ENCODE assay signal across 13 cellular contexts in the genomic region with DNA sequence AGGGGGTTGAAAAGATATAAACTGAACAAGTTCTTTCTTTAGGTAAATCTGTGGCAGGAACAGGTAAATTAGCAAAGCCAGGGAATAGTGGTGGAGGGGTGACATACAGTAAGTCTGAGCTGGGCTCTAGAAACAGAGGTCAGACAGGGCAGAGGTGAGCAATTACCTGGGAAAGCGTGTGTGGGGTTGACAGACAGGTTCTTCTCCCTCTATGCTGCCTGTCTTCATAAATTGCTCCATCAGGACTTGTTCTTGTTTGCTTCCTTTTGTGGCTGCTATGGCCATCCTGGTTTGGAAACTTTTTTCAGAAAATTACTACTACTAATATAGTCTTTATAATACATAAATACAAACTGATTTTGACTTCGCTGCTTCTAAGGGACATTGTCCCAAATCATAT. TPM values are rescaled to one million over a fixed set of nuclear protein-coding genes. Genes with fewer than 3 reads are reported as not detected.
DNase-seq lines count a peak whose midpoint lies in the region; ATAC-seq, FAIRE-seq and TF ChIP-seq lines count a peak whose summit lies in the region.
"Had no signal": no experiment of that assay in that cellular context is flagged by ENCODE, and none has a peak within 500 bp of the region (broad histone marks: within the 10 kb centered on the region; RNA-seq: fewer than 3 reads in every experiment).

No MANE protein-coding gene starts in this region.

- WGBS in adrenal gland, 4 donors: 88 to 97% (median 91%) methylated on average over 2 of the region's 2 CpGs

- no peaks in the 10 kb centered on the region for H3K9me3 ChIP-seq in CD4-positive, alpha-beta T cell (ENCODE audit: control insufficient read depth, low read length)
- H3K9me3 ChIP-seq in naive thymus-derived CD4-positive, alpha-beta T cell (ENCODE audit: control insufficient read depth in 2 of 3, low read length in 3 of 3): no peaks in the 10 kb centered on the region
- no peaks in the 10 kb centered on the region for H3K9me3 ChIP-seq in adrenal gland (replicated peaks in 1 of 3)

- no peaks in the 10 kb centered on the region for H3K27me3 ChIP-seq in CD4-positive, alpha-beta T cell (ENCODE audit: control insufficient read depth, insufficient read depth, low read length)
- H3K27me3 ChIP-seq in naive thymus-derived CD4-positive, alpha-beta T cell (ENCODE audit: control insufficient read depth in 2 of 2, insufficient read depth in 2 of 2, low read length in 2 of 2): no peaks in the 10 kb centered on the region
- no peaks in the 10 kb centered on the region for H3K27me3 ChIP-seq in adrenal gland

- H3K4me3 ChIP-seq in naive thymus-derived CD4-positive, alpha-beta T cell (ENCODE audit: low read length): no peak overlapping the region
- no peak overlapping the region for H3K4me3 ChIP-seq in adrenal gland

- H3K36me3 ChIP-seq in naive thymus-derived CD4-positive, alpha-beta T cell (ENCODE audit: control insufficient read depth in 2 of 3, insufficient read depth in 3 of 3, low read length in 3 of 3): peaks cover 0 to 35% (median 26%) of the 10 kb centered on the region in 3 experiments
- H3K36me3 ChIP-seq in adrenal gland (replicated peaks in 1 of 2): peaks cover 0 to 43% of the 10 kb centered on the region in 2 donors

- no peaks in the 10 kb centered on the region for H3K27me3 Mint-ChIP-seq in CD4-positive, alpha-beta T cell
- H3K27me3 Mint-ChIP-seq in HFFc6 (ENCODE audit: insufficient read depth): peaks cover 5% of the 10 kb centered on the region
- no peaks in the 10 kb centered on the region for H3K27me3 Mint-ChIP-seq in activated naive CD8-positive, alpha-beta T cell treated with anti-CD3 and anti-CD28 coated beads, Interleukin-2, amount 10 ng/mL, durations not matched to agents 7 days and 5 days
- no peaks in the 10 kb centered on the region for H3K27me3 Mint-ChIP-seq in naive thymus-derived CD4-positive, alpha-beta T cell

- H3K9me3 Mint-ChIP-seq in CD4-positive, alpha-beta T cell: no peaks in the 10 kb centered on the region
- no peaks in the 10 kb centered on the region for H3K9me3 Mint-ChIP-seq in HFFc6
- H3K9me3 Mint-ChIP-seq in activated naive CD8-positive, alpha-beta T cell treated with anti-CD3 and anti-CD28 coated beads, Interleukin-2, amount 10 ng/mL, durations not matched to agents 7 days and 5 days: no peaks in the 10 kb centered on the region
- no peaks in the 10 kb centered on the region for H3K9me3 Mint-ChIP-seq in naive thymus-derived CD4-positive, alpha-beta T cell
- H3K9me3 Mint-ChIP-seq: CD14-positive monocyte had no signal

- DNase-seq in CD4-positive, alpha-beta T cell: no peak
- DNase-seq in HFFc6 (no peak), adrenal gland (no peak), D721Med (ENCODE audit: insufficient read length, low spot score) (no peak), NCI-H524 (lab: John Stamatoyannopoulos, UW) (no peak)
- no peak for DNase-seq in activated naive CD8-positive, alpha-beta T cell treated with anti-CD3 and anti-CD28 coated beads, Interleukin-2, amount 10 ng/mL, durations not matched to agents 7 days and 5 days
- no peak for DNase-seq in naive thymus-derived CD4-positive, alpha-beta T cell
- DNase-seq: activated gamma-delta T cell, NCI-H1436 treated with DMSO at 0.1 percent for 48 hours had no signal

- FAIRE-seq in D721Med (lab: Jason Lieb, UNC): no peak
- FAIRE-seq: colon had no signal

- peaks cover 68% of the 10 kb centered on the region for H3K4me1 Mint-ChIP-seq in CD4-positive, alpha-beta T cell (ENCODE audit: low read depth)
- H3K4me1 Mint-ChIP-seq in HFFc6 (ENCODE audit: low read depth): peaks cover 42% of the 10 kb centered on the region
- peaks cover 29% of the 10 kb centered on the region for H3K4me1 Mint-ChIP-seq in activated naive CD8-positive, alpha-beta T cell treated with anti-CD3 and anti-CD28 coated beads, Interleukin-2, amount 10 ng/mL, durations not matched to agents 7 days and 5 days
- H3K4me1 Mint-ChIP-seq in naive thymus-derived CD4-positive, alpha-beta T cell: peaks cover 21 to 71% (median 63%) of the 10 kb centered on the region in 7 donors

- H3K4me1 ChIP-seq in naive thymus-derived CD4-positive, alpha-beta T cell (ENCODE audit: control insufficient read depth in 2 of 2, insufficient read depth in 2 of 2, low read length in 2 of 2): peaks cover 10 to 25% of the 10 kb centered on the region in 2 donors
- H3K4me1 ChIP-seq in adrenal gland (replicated peaks in 1 of 2): peaks cover 11 to 15% of the 10 kb centered on the region in 2 donors

- POLR2A ChIA-PET in CD4-positive, alpha-beta T cell (lab: Charles Lee): interaction anchor here (21.7 kb wide), 1 partner anchor 22 kb away, joined by 914 read pairs; a partner anchor contains a TSS
- POLR2A ChIA-PET in activated naive CD8-positive, alpha-beta T cell treated with anti-CD3 and anti-CD28 coated beads, Interleukin-2, amount 10 ng/mL, durations not matched to agents 7 days and 5 days (lab: Charles Lee): no interaction called here
- POLR2A ChIA-PET in naive thymus-derived CD4-positive, alpha-beta T cell (lab: Charles Lee): interaction anchor here (10.8 to 19.8 kb wide), 3 partner anchors 17 to 38 kb away, joined by 78 to 472 read pairs (median 228); a partner anchor contains a TSS

- H3K27ac ChIP-seq in CD4-positive, alpha-beta T cell (ENCODE audit: low read depth, low read length): peak overlapping the region; percentile 29
- H3K27ac ChIP-seq in naive thymus-derived CD4-positive, alpha-beta T cell (ENCODE audit: low read depth, low read length): peak overlapping the region; percentile 88
- H3K27ac ChIP-seq in adrenal gland: peak overlapping the region in 1 of 5 donors; percentile 6

- peak overlapping the region; percentile 16 for H3K4me3 Mint-ChIP-seq in CD4-positive, alpha-beta T cell
- H3K4me3 Mint-ChIP-seq in HFFc6: no peak overlapping the region
- H3K4me3 Mint-ChIP-seq in activated naive CD8-positive, alpha-beta T cell treated with anti-CD3 and anti-CD28 coated beads, Interleukin-2, amount 10 ng/mL, durations not matched to agents 7 days and 5 days: no peak overlapping the region
- H3K4me3 Mint-ChIP-seq in naive thymus-derived CD4-positive, alpha-beta T cell: peak overlapping the region in 7 of 10 donors; percentile 1 to 53 (median 19)
- H3K4me3 Mint-ChIP-seq: CD14-positive monocyte had no signal

- no peak for ATAC-seq in CD4-positive, alpha-beta T cell (ENCODE audit: poor library complexity)
- ATAC-seq in activated naive CD8-positive, alpha-beta T cell treated with anti-CD3 and anti-CD28 coated beads, Interleukin-2, amount 10 ng/mL, durations not matched to agents 7 days and 5 days (ENCODE audit: low read depth): no peak
- no peak for ATAC-seq in naive thymus-derived CD4-positive, alpha-beta T cell
- ATAC-seq in GM18517 (IDR thresholded peaks at IDR 0.05; ENCODE audit: unreplicated experiment): no peak
- ATAC-seq: activated CD4-positive, CD25-positive, alpha-beta regulatory T cell treated with anti-CD3 and anti-CD28 coated beads, Interleukin-2, amount 50 U/mL, for 24 hours had no signal

- no peak for TF ChIP-seq POLR2A in adrenal gland (IDR thresholded peaks at IDR 0.05)

- TF ChIP-seq CTCF in CD4-positive, alpha-beta T cell (IDR thresholded peaks at IDR 0.05): no peak
- no peak for TF ChIP-seq CTCF in HFFc6 (IDR thresholded peaks at IDR 0.05)
- no peak for TF ChIP-seq CTCF in adrenal gland (IDR thresholded peaks at IDR 0.05)
- TF ChIP-seq CTCF in D721Med (IDR thresholded peaks at IDR 0.05; ENCODE audit: insufficient read depth, missing control alignments): no peak

- peak overlapping the region; percentile 99 for H3K27ac Mint-ChIP-seq in CD4-positive, alpha-beta T cell
- peak overlapping the region; percentile 38 for H3K27ac Mint-ChIP-seq in HFFc6
- H3K27ac Mint-ChIP-seq in activated naive CD8-positive, alpha-beta T cell treated with anti-CD3 and anti-CD28 coated beads, Interleukin-2, amount 10 ng/mL, durations not matched to agents 7 days and 5 days: peak overlapping the region; percentile 46
- H3K27ac Mint-ChIP-seq in naive thymus-derived CD4-positive, alpha-beta T cell: peak overlapping the region; percentile 41 to 98 (median 77)

- H3K36me3 Mint-ChIP-seq in CD4-positive, alpha-beta T cell (ENCODE audit: low read depth): peaks cover 83% of the 10 kb centered on the region
- H3K36me3 Mint-ChIP-seq in HFFc6 (ENCODE audit: low read depth): peaks cover 22% of the 10 kb centered on the region
- H3K36me3 Mint-ChIP-seq in activated naive CD8-positive, alpha-beta T cell treated with anti-CD3 and anti-CD28 coated beads, Interleukin-2, amount 10 ng/mL, durations not matched to agents 7 days and 5 days: peaks cover 35% of the 10 kb centered on the region
- peaks cover 4 to 29% (median 18%) of the 10 kb centered on the region in 5 donors for H3K36me3 Mint-ChIP-seq in naive thymus-derived CD4-positive, alpha-beta T cell

- CTCF ChIA-PET in CD4-positive, alpha-beta T cell (lab: Charles Lee): no interaction called here
- CTCF ChIA-PET in naive thymus-derived CD4-positive, alpha-beta T cell (lab: Charles Lee): no interaction called here

- intact Hi-C loops in CD4-positive, alpha-beta T cell (cut with DNase I, micrococcal nuclease): loop anchor here in 1 of 2 experiments (10.0 kb wide), 1 partner anchor 482 kb away; a partner anchor contains a TSS
- intact Hi-C loops in naive thymus-derived CD4-positive, alpha-beta T cell (cut with micrococcal nuclease): loop anchor here in 1 of 2 donors (10.0 kb wide), 1 partner anchor 482 kb away; a partner anchor contains a TSS
- intact Hi-C loops in adrenal gland (cut with DNase I): no loop called here

RNA-seq across cellular contexts. Expression of a gene that starts 3.4 kb away (rescaled TPM):
- total RNA-seq in CD4-positive, alpha-beta T cell: 100 to 1,000 TPM; 160 to 164 TPM
- 10 to 100 TPM; 26.5 to 31.3 (median 29.8) TPM for total RNA-seq in HFFc6 (2021; fragmentation: NEBNext Ultra II Directional; extraction: Animal tissue kit (Norgen Biotek cat#: 25700))
- 100 to 1,000 TPM; 107 to 117 TPM for total RNA-seq in activated naive CD8-positive, alpha-beta T cell treated with anti-CD3 and anti-CD28 coated beads, Interleukin-2, amount 10 ng/mL, durations not matched to agents 7 days and 5 days
- 100 to 1,000 TPM in 4 of 5 experiments, 10 to 100 TPM in 1; 98.9 to 274 (median 204) TPM for total RNA-seq in naive thymus-derived CD4-positive, alpha-beta T cell
- 10 to 100 TPM; 48.7 to 90.0 TPM for polyA plus RNA-seq in naive thymus-derived CD4-positive, alpha-beta T cell
- total RNA-seq in adrenal gland: 10 to 100 TPM; 19.4 to 56.8 (median 41.1) TPM
- polyA plus RNA-seq in adrenal gland: 10 to 100 TPM; 14.1 to 91.2 (median 21.2) TPM

RNA-seq across cellular contexts. Expression of a gene that starts 30.7 kb away (rescaled TPM):
- 100 to 1,000 TPM; 230 to 231 TPM for total RNA-seq in CD4-positive, alpha-beta T cell
- total RNA-seq in HFFc6 (2021; fragmentation: NEBNext Ultra II Directional; extraction: Animal tissue kit (Norgen Biotek cat#: 25700)): 100 to 1,000 TPM; 157 to 198 (median 184) TPM
- total RNA-seq in activated naive CD8-positive, alpha-beta T cell treated with anti-CD3 and anti-CD28 coated beads, Interleukin-2, amount 10 ng/mL, durations not matched to agents 7 days and 5 days: 100 to 1,000 TPM; 166 to 168 TPM
- total RNA-seq in naive thymus-derived CD4-positive, alpha-beta T cell: 100 to 1,000 TPM; 127 to 198 (median 171) TPM
- polyA plus RNA-seq in naive thymus-derived CD4-positive, alpha-beta T cell: 100 to 1,000 TPM; 140 to 190 TPM
- total RNA-seq in adrenal gland: 100 to 1,000 TPM; 130 to 250 (median 182) TPM
- polyA plus RNA-seq in adrenal gland: 100 to 1,000 TPM; 347 to 569 (median 420) TPM

Comparison
In these comparisons a context has a peak if more than half of its experiments do, and no peak if none do; other contexts are left out.
1. H3K27ac Mint-ChIP-seq: peak in every context shown above with its lines; median percentile 99 in CD4-positive, alpha-beta T cell; 77 in naive thymus-derived CD4-positive, alpha-beta T cell; 46 in activated naive CD8-positive, alpha-beta T cell treated with anti-CD3 and anti-CD28 coated beads, Interleukin-2, amount 10 ng/mL, durations not matched to agents 7 days and 5 days; 38 in HFFc6.
2. H3K4me3 Mint-ChIP-seq: peak in CD4-positive, alpha-beta T cell (single experiment) and naive thymus-derived CD4-positive, alpha-beta T cell (7 of 10); none in HFFc6 (single experiment) and activated naive CD8-positive, alpha-beta T cell treated with anti-CD3 and anti-CD28 coated beads, Interleukin-2, amount 10 ng/mL, durations not matched to agents 7 days and 5 days (single experiment).